8 cellular contexts compared by ENCODE assay signal in genomic region chr1:150579955-150580642, GRCh38. TPM values are rescaled to one million over a fixed set of nuclear protein-coding genes. Genes with fewer than 3 reads are reported as not detected.
DNase-seq lines count a peak whose midpoint lies in the region; FAIRE-seq and TF ChIP-seq lines count a peak whose summit lies in the region.

No MANE protein-coding gene starts in this region.

- peaks cover 37 to 42% (median 40%) of the 10 kb centered on the region in 3 donors for H3K36me3 Mint-ChIP-seq in CD8-positive, alpha-beta memory T cell
- H3K36me3 Mint-ChIP-seq in neural crest cell (ENCODE audit: low read depth): peaks cover 31% of the 10 kb centered on the region

- peak overlapping the region; percentile 76 for H3K4me3 ChIP-seq in CD8-positive, alpha-beta memory T cell (ENCODE audit: low read length)
- peak overlapping the region; percentile 96 for H3K4me3 ChIP-seq in ectodermal cell (ENCODE audit: insufficient read depth, low read depth, low read length)

- no peaks in the 10 kb centered on the region for H3K9me3 ChIP-seq in CD8-positive, alpha-beta memory T cell (ENCODE audit: low read length)
- no peaks in the 10 kb centered on the region for H3K9me3 ChIP-seq in ectodermal cell (ENCODE audit: control insufficient read depth, low read length)

- H3K4me3 Mint-ChIP-seq in CD8-positive, alpha-beta memory T cell: peak overlapping the region; percentile 85 to 100 (median 96)
- peak overlapping the region; percentile 98 for H3K4me3 Mint-ChIP-seq in neural crest cell

- H3K4me1 ChIP-seq in CD8-positive, alpha-beta memory T cell (ENCODE audit: insufficient read depth, low read length): no peaks in the 10 kb centered on the region
- H3K4me1 ChIP-seq in ectodermal cell (ENCODE audit: control insufficient read depth, insufficient read depth, low read length): peaks cover 17% of the 10 kb centered on the region

- H3K9me3 Mint-ChIP-seq in CD8-positive, alpha-beta memory T cell: peaks cover 0 to 4% (median 4%) of the 10 kb centered on the region in 5 donors
- no peaks in the 10 kb centered on the region for H3K9me3 Mint-ChIP-seq in neural crest cell

- FAIRE-seq in RCC 7860 (lab: Jason Lieb, UNC) (no peak), D721Med (lab: Jason Lieb, UNC) (no peak)

- CTCF ChIA-PET in CD8-positive, alpha-beta memory T cell (lab: Charles Lee): interaction anchor here (1.1 to 16.7 kb wide), 9 partner anchors 9 to 49 kb away, joined by 3 to 325 read pairs (median 5); partner anchors contain the start of gene ENSA

- peak overlapping the region; percentile 90 to 98 (median 96) for H3K27ac Mint-ChIP-seq in CD8-positive, alpha-beta memory T cell
- H3K27ac Mint-ChIP-seq in neural crest cell (ENCODE audit: unreplicated experiment): peak overlapping the region; percentile 100

- WGBS in ectodermal cell, 2 experiments: 80 to 83% methylated on average over 14 to 15 of the region's 15 CpGs

- peaks cover 0 to 18% of the 10 kb centered on the region in 2 donors for H3K27me3 Mint-ChIP-seq in CD8-positive, alpha-beta memory T cell
- H3K27me3 Mint-ChIP-seq in neural crest cell (ENCODE audit: low read depth): peaks cover 11% of the 10 kb centered on the region

- POLR2A ChIA-PET in CD8-positive, alpha-beta memory T cell (lab: Charles Lee): interaction anchor here (0.6 to 12.5 kb wide), 16 partner anchors 10 to 693 kb away, joined by 3 to 486 read pairs (median 6); partner anchors contain the start of genes CTSS, ENSA, GOLPH3L and RPRD2

- peaks cover 25 to 32% (median 31%) of the 10 kb centered on the region in 3 donors for H3K4me1 Mint-ChIP-seq in CD8-positive, alpha-beta memory T cell
- peaks cover 45% of the 10 kb centered on the region for H3K4me1 Mint-ChIP-seq in neural crest cell

- TF ChIP-seq CTCF in neural crest cell (conservative IDR thresholded peaks at IDR 0.05) (no peak), D721Med (IDR thresholded peaks at IDR 0.05; ENCODE audit: insufficient read depth, missing control alignments) (no peak)

- H3K27me3 ChIP-seq in CD8-positive, alpha-beta memory T cell (ENCODE audit: insufficient read depth, low read length, poor library complexity, severe bottlenecking): no peaks in the 10 kb centered on the region
- H3K27me3 ChIP-seq in ectodermal cell (ENCODE audit: control insufficient read depth, insufficient read depth, low read length, poor library complexity, severe bottlenecking): no peaks in the 10 kb centered on the region

- DNase-seq in CD8-positive, alpha-beta memory T cell: no peak
- DNase-seq in Kasumi-1 (lab: John Stamatoyannopoulos, UW) (peak; percentile 62 to 64), neural crest cell (ENCODE audit: low read depth, low spot score) (no peak), NCI-H1105 (lab: John Stamatoyannopoulos, UW) (no peak), RCC 7860 (ENCODE audit: low spot score) (no peak), D721Med (ENCODE audit: insufficient read length, low spot score) (no peak), ureter (ENCODE audit: low spot score) (no peak)

- peak overlapping the region; percentile 99 for H3K27ac ChIP-seq in CD8-positive, alpha-beta memory T cell (ENCODE audit: low read depth, low read length)
- peak overlapping the region; percentile 99 for H3K27ac ChIP-seq in ectodermal cell (ENCODE audit: insufficient read depth, low read depth, low read length, poor library complexity, severe bottlenecking)

- H3K36me3 ChIP-seq in CD8-positive, alpha-beta memory T cell (ENCODE audit: insufficient read depth, low read length): peaks cover 39% of the 10 kb centered on the region
- H3K36me3 ChIP-seq in ectodermal cell (ENCODE audit: control insufficient read depth, insufficient read depth, low read length): peaks cover 20% of the 10 kb centered on the region

RNA-seq across cellular contexts. Expression of gene MCL1, which starts 0.7 kb away (rescaled TPM):
- total RNA-seq in CD8-positive, alpha-beta memory T cell: 100 to 1,000 TPM; 211 to 216 TPM
- 168 TPM for polyA plus RNA-seq in CD8-positive, alpha-beta memory T cell
- polyA plus RNA-seq in ectodermal cell (2013, experiment 1 of 4): 165 TPM
- polyA plus RNA-seq in ectodermal cell (2013, experiment 2 of 4): 171 TPM
- 114 TPM for polyA plus RNA-seq in ectodermal cell (2013, experiment 3 of 4)
- 126 TPM for polyA plus RNA-seq in ectodermal cell (2013, experiment 4 of 4)
- 179 and 186 TPM in 2 replicates for total RNA-seq in neural crest cell
- total RNA-seq in ureter: 159 TPM

RNA-seq across cellular contexts. Expression of gene ADAMTSL4, which starts 30.9 kb away (rescaled TPM):
- under 1 TPM; 0.22 to 0.31 TPM for total RNA-seq in CD8-positive, alpha-beta memory T cell
- polyA plus RNA-seq in CD8-positive, alpha-beta memory T cell: not detected
- 0.37 TPM for polyA plus RNA-seq in ectodermal cell (2013, experiment 1 of 4)
- 0.75 TPM for polyA plus RNA-seq in ectodermal cell (2013, experiment 2 of 4)
- polyA plus RNA-seq in ectodermal cell (2013, experiment 3 of 4): 0.64 TPM
- 0.57 TPM for polyA plus RNA-seq in ectodermal cell (2013, experiment 4 of 4)
- 0.32 and 0.44 TPM in 2 replicates for total RNA-seq in neural crest cell
- 48.2 TPM for total RNA-seq in ureter

RNA-seq across cellular contexts. Expression of gene ENSA, which starts 49.3 kb away (rescaled TPM):
- total RNA-seq in CD8-positive, alpha-beta memory T cell: 100 to 1,000 TPM; 249 to 252 TPM
- polyA plus RNA-seq in CD8-positive, alpha-beta memory T cell: 72.5 TPM
- polyA plus RNA-seq in ectodermal cell (2013, experiment 1 of 4): 165 TPM
- 142 TPM for polyA plus RNA-seq in ectodermal cell (2013, experiment 2 of 4)
- 126 TPM for polyA plus RNA-seq in ectodermal cell (2013, experiment 3 of 4)
- polyA plus RNA-seq in ectodermal cell (2013, experiment 4 of 4): 121 TPM
- 177 TPM in 2 replicates for total RNA-seq in neural crest cell
- total RNA-seq in ureter: 257 TPM

Comparison
In these comparisons a context has a peak if more than half of its experiments do, and no peak if none do; other contexts are left out.
1. DNase-seq: peak in Kasumi-1 (2 of 2); none in CD8-positive, alpha-beta memory T cell (0 of 5), neural crest cell (single experiment), NCI-H1105 (single experiment), RCC 7860 (single experiment), D721Med (single experiment) and ureter (single experiment).
2. RNA of gene ADAMTSL4, which starts 30.9 kb away (total RNA-seq): 48.2 TPM in ureter (single experiment); 0.32 to 0.44 TPM in neural crest cell and 0.22 to 0.31 TPM in CD8-positive, alpha-beta memory T cell; every median in the first group is over 10 times any median in the second.